Comparison of ENCODE assay signal across 20 cellular contexts in genomic region chr17:35001549-35001948, GRCh38.
DNase-seq lines count a peak whose midpoint lies in the region; TF ChIP-seq lines count a peak whose summit lies in the region.
"Had no signal": no experiment of that assay in that cellular context is flagged by ENCODE, and none has a peak within 500 bp of the region (broad histone marks: within the 10 kb centered on the region; RNA-seq: fewer than 3 reads in every experiment).

No MANE protein-coding gene starts in this region.

- peaks cover 5% of the 10 kb centered on the region for H3K4me1 Mint-ChIP-seq in T-helper 2 cell treated with Interferon-gamma antibody and Interleukin-4, amounts not matched to agents 5 μg/mL and 100 μg/mL, for 36 hours (ENCODE audit: low read depth)
- H3K4me1 Mint-ChIP-seq: H9 had no signal

- H3K27ac Mint-ChIP-seq in T-helper 2 cell treated with Interferon-gamma antibody and Interleukin-4, amounts not matched to agents 5 μg/mL and 100 μg/mL, for 36 hours, result peak overlapping the region; percentile 4
- H3K27ac Mint-ChIP-seq: activated naive CD8-positive, alpha-beta T cell treated with anti-CD3 and anti-CD28 coated beads, Interleukin-2, amount 10 ng/mL, durations not matched to agents 7 days and 5 days had no signal

- no peaks in the 10 kb centered on the region for H3K9me3 Mint-ChIP-seq in T-helper 2 cell treated with Interferon-gamma antibody and Interleukin-4, amounts not matched to agents 5 μg/mL and 100 μg/mL, for 36 hours
- H3K9me3 Mint-ChIP-seq: activated naive CD8-positive, alpha-beta T cell treated with anti-CD3 and anti-CD28 coated beads, Interleukin-2, amount 10 ng/mL, durations not matched to agents 7 days and 5 days; activated T-cell treated with anti-CD3 and anti-CD28 coated beads, Interleukin-2, amount 50 U/mL, for 4 hours; H9 had no signal

- H3K27ac ChIP-seq in angular gyrus (ENCODE audit: low read depth, low read length) (peak overlapping the region; percentile 47), substantia nigra (ENCODE audit: low read depth, low read length, poor library complexity, severe bottlenecking) (peak overlapping the region; percentile 60)
- H3K27ac ChIP-seq: foreskin keratinocyte, psoas muscle had no signal

- H3K4me3 ChIP-seq in foreskin fibroblast (ENCODE audit: low read depth in 1 of 2, low read length in 2 of 2), result no peak overlapping the region
- H3K4me3 ChIP-seq: psoas muscle, spleen had no signal

- H3K36me3 Mint-ChIP-seq in T-helper 2 cell treated with Interferon-gamma antibody and Interleukin-4, amounts not matched to agents 5 μg/mL and 100 μg/mL, for 36 hours (ENCODE audit: low read depth), result peaks cover 40% of the 10 kb centered on the region

- no peak for TF ChIP-seq CTCF in foreskin fibroblast (IDR thresholded peaks at IDR 0.05; ENCODE audit: low read depth, low read length)

- H3K27me3 Mint-ChIP-seq in T-helper 2 cell treated with Interferon-gamma antibody and Interleukin-4, amounts not matched to agents 5 μg/mL and 100 μg/mL, for 36 hours (ENCODE audit: low read depth), result no peaks in the 10 kb centered on the region
- H3K27me3 Mint-ChIP-seq: activated naive CD8-positive, alpha-beta T cell treated with anti-CD3 and anti-CD28 coated beads, Interleukin-2, amount 10 ng/mL, durations not matched to agents 7 days and 5 days had no signal

- no peak for DNase-seq in T-helper 2 cell treated with Interferon-gamma antibody and Interleukin-4, amounts not matched to agents 5 μg/mL and 100 μg/mL, for 36 hours (ENCODE audit: low spot score)
- DNase-seq in T-helper 2 cell, result no peak
- peak; percentile 18 to 52 for DNase-seq in foreskin fibroblast
- DNase-seq in substantia nigra (lab: John Stamatoyannopoulos, UW), result no peak
- no peak for DNase-seq in NCI-H1436 treated with DMSO at 0.1 percent for 48 hours (lab: John Stamatoyannopoulos, UW)
- DNase-seq in iPS-NIHi11 (ENCODE audit: low spot score), result no peak
- DNase-seq in NCI-H524 treated with DMSO at 0.1 percent for 48 hours (lab: John Stamatoyannopoulos, UW), result no peak
- DNase-seq: activated naive CD8-positive, alpha-beta T cell treated with anti-CD3 and anti-CD28 coated beads, Interleukin-2, amount 10 ng/mL, durations not matched to agents 7 days and 5 days; activated T-cell treated with anti-CD3 and anti-CD28 coated beads, Interleukin-2, amount 50 U/mL, for 4 hours; effector memory CD4-positive, alpha-beta T cell; foreskin keratinocyte; H9; KG1; NCI-H1092; NCI-H2107; NCI-H748 treated with DMSO at 0.1 percent for 48 hours; psoas muscle; spleen; trophoblast cell had no signal

- no peak overlapping the region for H3K4me3 Mint-ChIP-seq in T-helper 2 cell treated with Interferon-gamma antibody and Interleukin-4, amounts not matched to agents 5 μg/mL and 100 μg/mL, for 36 hours
- H3K4me3 Mint-ChIP-seq: activated naive CD8-positive, alpha-beta T cell treated with anti-CD3 and anti-CD28 coated beads, Interleukin-2, amount 10 ng/mL, durations not matched to agents 7 days and 5 days; activated T-cell treated with anti-CD3 and anti-CD28 coated beads, Interleukin-2, amount 50 U/mL, for 4 hours; H9 had no signal

Comparison
In these comparisons a context has a peak if more than half of its experiments do, and no peak if none do; other contexts are left out.
1. DNase-seq: peak in foreskin fibroblast (2 of 2); none in T-helper 2 cell treated with Interferon-gamma antibody and Interleukin-4, amounts not matched to agents 5 μg/mL and 100 μg/mL, for 36 hours (single experiment), T-helper 2 cell (0 of 5), substantia nigra (0 of 49), NCI-H1436 treated with DMSO at 0.1 percent for 48 hours (single experiment), iPS-NIHi11 (single experiment) and NCI-H524 treated with DMSO at 0.1 percent for 48 hours (single experiment).